ENCODE assay signal across 38 cellular contexts in genomic region chr16:75697571-75697970, GRCh38. TPM values are rescaled to one million over a fixed set of nuclear protein-coding genes. Genes with fewer than 3 reads are reported as not detected.
"Had no signal": no experiment of that assay in that cellular context is flagged by ENCODE, and none has a peak within 500 bp of the region (broad histone marks: within the 10 kb centered on the region; RNA-seq: fewer than 3 reads in every experiment).

No MANE protein-coding gene starts in this region.

- DNase-seq: activated CD4-positive, alpha-beta memory T cell treated with anti-CD3 and anti-CD28 coated beads, Interleukin-2, amount 10 ng/mL, durations not matched to agents 7 days and 5 days; activated CD4-positive, alpha-beta T cell treated with anti-CD3 and anti-CD28 coated beads for 1 hour; activated CD4-positive, alpha-beta T cell treated with anti-CD3 and anti-CD28 coated beads for 36 hours; activated CD4-positive, alpha-beta T cell treated with anti-CD3 and anti-CD28 coated beads for 48 hours; activated CD4-positive, alpha-beta T cell treated with anti-CD3 and anti-CD28 coated beads, Interleukin-2, amount 10 ng/mL, durations not matched to agents 7 days and 5 days; activated CD4-positive, alpha-beta T cell treated with anti-CD3 and anti-CD28 coated beads, Interleukin-2, amount 50 U/mL, for 48 hours; activated CD4-positive, CD25-positive, alpha-beta regulatory T cell; activated CD8-positive, alpha-beta memory T cell treated with anti-CD3 and anti-CD28 coated beads for 24 hours; activated CD8-positive, alpha-beta memory T cell treated with anti-CD3 and anti-CD28 coated beads, Interleukin-2, amount 10 ng/mL, durations not matched to agents 7 days and 5 days; activated CD8-positive, alpha-beta memory T cell treated with anti-CD3 and anti-CD28 coated beads, Interleukin-2, amount 50 U/mL, for 48 hours; activated CD8-positive, alpha-beta T cell treated with anti-CD3 and anti-CD28 coated beads, Interleukin-2, amount 10 ng/mL, durations not matched to agents 7 days and 5 days; activated effector memory CD4-positive, alpha-beta T cell treated with Interleukin-2 at 50 U/mL for 16 hours; activated gamma-delta T cell; activated naive CD4-positive, alpha-beta T cell treated with anti-CD3 and anti-CD28 coated beads, Interleukin-2, amount 10 ng/mL, durations not matched to agents 7 days and 5 days; activated naive CD4-positive, alpha-beta T cell treated with Interleukin-2 at 50 U/mL for 16 hours; activated naive CD8-positive, alpha-beta T cell treated with anti-CD3 and anti-CD28 coated beads, Interleukin-2, amount 10 ng/mL, durations not matched to agents 7 days and 5 days; activated naive CD8-positive, alpha-beta T cell treated with anti-CD3 and anti-CD28 coated beads, Interleukin-2, amount 50 U/mL, for 24 hours; activated T-cell treated with anti-CD3 and anti-CD28 coated beads, Interleukin-2, amount 50 U/mL, for 24 hours; activated T-cell treated with anti-CD3 and anti-CD28 coated beads, Interleukin-2, amount 50 U/mL, for 48 hours; amygdala; anterior cingulate cortex; T-helper 1 cell; T-helper 2 cell; T-helper 9 cell had no signal

- H3K27ac Mint-ChIP-seq: activated CD4-positive, alpha-beta memory T cell treated with anti-CD3 and anti-CD28 coated beads, Interleukin-2, amount 10 ng/mL, durations not matched to agents 7 days and 5 days; activated CD4-positive, alpha-beta T cell treated with anti-CD3 and anti-CD28 coated beads for 36 hours; activated CD4-positive, alpha-beta T cell treated with anti-CD3 and anti-CD28 coated beads, Interleukin-2, amount 10 ng/mL, durations not matched to agents 7 days and 5 days; activated CD8-positive, alpha-beta memory T cell treated with anti-CD3 and anti-CD28 coated beads, Interleukin-2, amount 10 ng/mL, durations not matched to agents 7 days and 5 days; activated CD8-positive, alpha-beta T cell treated with anti-CD3 and anti-CD28 coated beads, Interleukin-2, amount 10 ng/mL, durations not matched to agents 7 days and 5 days; activated naive CD4-positive, alpha-beta T cell treated with anti-CD3 and anti-CD28 coated beads, Interleukin-2, amount 10 ng/mL, durations not matched to agents 7 days and 5 days; activated naive CD4-positive, alpha-beta T cell treated with anti-CD3 and anti-CD28 coated beads, Interleukin-2, amount 50 U/mL, for 24 hours; activated naive CD8-positive, alpha-beta T cell; activated naive CD8-positive, alpha-beta T cell treated with anti-CD3 and anti-CD28 coated beads, Interleukin-2, amount 10 ng/mL, durations not matched to agents 7 days and 5 days; activated naive CD8-positive, alpha-beta T cell treated with anti-CD3 and anti-CD28 coated beads, Interleukin-2, amount 50 U/mL, for 24 hours; activated T-cell treated with anti-CD3 and anti-CD28 coated beads, Interleukin-2, amount 50 U/mL, for 24 hours; activated T-helper 2 cell treated with anti-CD3 and anti-CD28 coated beads, Interferon-gamma antibody, Interleukin-2, Interleukin-4, amounts not matched to agents 10 μg/mL and 5 μg/mL and 100 μg/mL, durations not matched to agents 14 hours and 24 hours and 36 hours; brain; T-helper 1 cell treated with Interleukin-12 subunit alpha and Interleukin-12 subunit beta and Interleukin-4 antibody, amounts not matched to agents 30 μg/mL and 1 μg/mL, for 36 hours; T-helper 2 cell treated with Interferon-gamma antibody and Interleukin-4, amounts not matched to agents 5 μg/mL and 100 μg/mL, for 36 hours; WTC11 had no signal

- H3K4me3 Mint-ChIP-seq: activated CD4-positive, alpha-beta memory T cell treated with anti-CD3 and anti-CD28 coated beads, Interleukin-2, amount 10 ng/mL, durations not matched to agents 7 days and 5 days; activated CD4-positive, alpha-beta T cell treated with anti-CD3 and anti-CD28 coated beads for 36 hours; activated CD4-positive, alpha-beta T cell treated with anti-CD3 and anti-CD28 coated beads, Interleukin-2, amount 10 ng/mL, durations not matched to agents 7 days and 5 days; activated CD8-positive, alpha-beta memory T cell treated with anti-CD3 and anti-CD28 coated beads, Interleukin-2, amount 10 ng/mL, durations not matched to agents 7 days and 5 days; activated CD8-positive, alpha-beta T cell treated with anti-CD3 and anti-CD28 coated beads, Interleukin-2, amount 10 ng/mL, durations not matched to agents 7 days and 5 days; activated naive CD4-positive, alpha-beta T cell treated with anti-CD3 and anti-CD28 coated beads, Interleukin-2, amount 10 ng/mL, durations not matched to agents 7 days and 5 days; activated naive CD4-positive, alpha-beta T cell treated with anti-CD3 and anti-CD28 coated beads, Interleukin-2, amount 50 U/mL, for 24 hours; activated naive CD8-positive, alpha-beta T cell; activated naive CD8-positive, alpha-beta T cell treated with anti-CD3 and anti-CD28 coated beads, Interleukin-2, amount 10 ng/mL, durations not matched to agents 7 days and 5 days; activated naive CD8-positive, alpha-beta T cell treated with anti-CD3 and anti-CD28 coated beads, Interleukin-2, amount 50 U/mL, for 24 hours; activated T-cell treated with anti-CD3 and anti-CD28 coated beads, Interleukin-2, amount 50 U/mL, for 24 hours; brain; central memory CD8-positive, alpha-beta T cell; T-helper 1 cell treated with Interleukin-12 subunit alpha and Interleukin-12 subunit beta and Interleukin-4 antibody, amounts not matched to agents 30 μg/mL and 1 μg/mL, for 36 hours; T-helper 2 cell treated with Interferon-gamma antibody and Interleukin-4, amounts not matched to agents 5 μg/mL and 100 μg/mL, for 36 hours; WTC11 had no signal

- H3K36me3 Mint-ChIP-seq: activated CD8-positive, alpha-beta memory T cell treated with anti-CD3 and anti-CD28 coated beads, Interleukin-2, amount 10 ng/mL, durations not matched to agents 7 days and 5 days; activated naive CD4-positive, alpha-beta T cell treated with anti-CD3 and anti-CD28 coated beads, Interleukin-2, amount 10 ng/mL, durations not matched to agents 7 days and 5 days; activated naive CD4-positive, alpha-beta T cell treated with anti-CD3 and anti-CD28 coated beads, Interleukin-2, amount 50 U/mL, for 24 hours; activated naive CD8-positive, alpha-beta T cell treated with anti-CD3 and anti-CD28 coated beads, Interleukin-2, amount 10 ng/mL, durations not matched to agents 7 days and 5 days; brain; WTC11 had no signal

- H3K4me3 ChIP-seq: ascending aorta, cardiac muscle cell had no signal

- H3K27me3 Mint-ChIP-seq: activated CD4-positive, alpha-beta memory T cell treated with anti-CD3 and anti-CD28 coated beads, Interleukin-2, amount 10 ng/mL, durations not matched to agents 7 days and 5 days; activated CD4-positive, alpha-beta T cell treated with anti-CD3 and anti-CD28 coated beads for 36 hours; activated CD4-positive, alpha-beta T cell treated with anti-CD3 and anti-CD28 coated beads, Interleukin-2, amount 10 ng/mL, durations not matched to agents 7 days and 5 days; activated CD8-positive, alpha-beta memory T cell treated with anti-CD3 and anti-CD28 coated beads, Interleukin-2, amount 10 ng/mL, durations not matched to agents 7 days and 5 days; activated naive CD4-positive, alpha-beta T cell treated with anti-CD3 and anti-CD28 coated beads, Interleukin-2, amount 50 U/mL, for 24 hours; activated naive CD8-positive, alpha-beta T cell; activated T-cell treated with anti-CD3 and anti-CD28 coated beads, Interleukin-2, amount 50 U/mL, for 24 hours; brain; central memory CD8-positive, alpha-beta T cell had no signal

- H3K27ac ChIP-seq: ascending aorta, cardiac muscle cell, VCaP had no signal

- H3K9me3 Mint-ChIP-seq: activated CD4-positive, alpha-beta memory T cell treated with anti-CD3 and anti-CD28 coated beads, Interleukin-2, amount 10 ng/mL, durations not matched to agents 7 days and 5 days; activated CD4-positive, alpha-beta T cell treated with anti-CD3 and anti-CD28 coated beads, Interleukin-2, amount 10 ng/mL, durations not matched to agents 7 days and 5 days; activated naive CD4-positive, alpha-beta T cell treated with anti-CD3 and anti-CD28 coated beads, Interleukin-2, amount 10 ng/mL, durations not matched to agents 7 days and 5 days; activated naive CD4-positive, alpha-beta T cell treated with anti-CD3 and anti-CD28 coated beads, Interleukin-2, amount 50 U/mL, for 24 hours; activated naive CD8-positive, alpha-beta T cell treated with anti-CD3 and anti-CD28 coated beads, Interleukin-2, amount 10 ng/mL, durations not matched to agents 7 days and 5 days; activated naive CD8-positive, alpha-beta T cell treated with anti-CD3 and anti-CD28 coated beads, Interleukin-2, amount 50 U/mL, for 24 hours; activated T-cell treated with anti-CD3 and anti-CD28 coated beads, Interleukin-2, amount 50 U/mL, for 24 hours; activated T-helper 2 cell treated with anti-CD3 and anti-CD28 coated beads, Interferon-gamma antibody, Interleukin-2, Interleukin-4, amounts not matched to agents 10 μg/mL and 5 μg/mL and 100 μg/mL, durations not matched to agents 14 hours and 24 hours and 36 hours; brain; central memory CD8-positive, alpha-beta T cell; T-helper 1 cell treated with Interleukin-12 subunit alpha and Interleukin-12 subunit beta and Interleukin-4 antibody, amounts not matched to agents 30 μg/mL and 1 μg/mL, for 36 hours; T-helper 2 cell treated with Interferon-gamma antibody and Interleukin-4, amounts not matched to agents 5 μg/mL and 100 μg/mL, for 36 hours had no signal

- H3K36me3 ChIP-seq: ascending aorta, cardiac muscle cell had no signal

- H3K27me3 ChIP-seq: ascending aorta, cardiac muscle cell had no signal

- H3K4me1 ChIP-seq: ascending aorta had no signal

- H3K9me3 ChIP-seq: ascending aorta had no signal

- H3K4me1 Mint-ChIP-seq: activated CD4-positive, alpha-beta memory T cell treated with anti-CD3 and anti-CD28 coated beads, Interleukin-2, amount 10 ng/mL, durations not matched to agents 7 days and 5 days; activated CD4-positive, alpha-beta T cell treated with anti-CD3 and anti-CD28 coated beads for 36 hours; activated CD4-positive, alpha-beta T cell treated with anti-CD3 and anti-CD28 coated beads, Interleukin-2, amount 10 ng/mL, durations not matched to agents 7 days and 5 days; activated CD8-positive, alpha-beta memory T cell treated with anti-CD3 and anti-CD28 coated beads, Interleukin-2, amount 10 ng/mL, durations not matched to agents 7 days and 5 days; activated naive CD4-positive, alpha-beta T cell treated with anti-CD3 and anti-CD28 coated beads, Interleukin-2, amount 10 ng/mL, durations not matched to agents 7 days and 5 days; activated naive CD4-positive, alpha-beta T cell treated with anti-CD3 and anti-CD28 coated beads, Interleukin-2, amount 50 U/mL, for 24 hours; activated naive CD8-positive, alpha-beta T cell treated with anti-CD3 and anti-CD28 coated beads, Interleukin-2, amount 10 ng/mL, durations not matched to agents 7 days and 5 days; activated naive CD8-positive, alpha-beta T cell treated with anti-CD3 and anti-CD28 coated beads, Interleukin-2, amount 50 U/mL, for 24 hours; brain; central memory CD8-positive, alpha-beta T cell; WTC11 had no signal

RNA-seq across cellular contexts. Expression of gene DUXB, which starts 3.7 kb away (rescaled TPM):
- total RNA-seq: activated CD4-positive, alpha-beta memory T cell treated with anti-CD3 and anti-CD28 coated beads, Interleukin-2, amount 10 ng/mL, durations not matched to agents 7 days and 5 days; activated CD4-positive, alpha-beta T cell treated with anti-CD3 and anti-CD28 coated beads for 36 hours; activated CD4-positive, alpha-beta T cell treated with anti-CD3 and anti-CD28 coated beads, Interleukin-2, amount 10 ng/mL, durations not matched to agents 7 days and 5 days; activated CD8-positive, alpha-beta memory T cell treated with anti-CD3 and anti-CD28 coated beads, Interleukin-2, amount 10 ng/mL, durations not matched to agents 7 days and 5 days; activated CD8-positive, alpha-beta T cell treated with anti-CD3 and anti-CD28 coated beads, Interleukin-2, amount 10 ng/mL, durations not matched to agents 7 days and 5 days; activated naive CD8-positive, alpha-beta T cell treated with anti-CD3 and anti-CD28 coated beads, Interleukin-2, amount 10 ng/mL, durations not matched to agents 7 days and 5 days; activated T-helper 2 cell treated with anti-CD3 and anti-CD28 coated beads, Interferon-gamma antibody, Interleukin-2, Interleukin-4, amounts not matched to agents 10 μg/mL and 5 μg/mL and 100 μg/mL, durations not matched to agents 14 hours and 24 hours and 36 hours; ascending aorta; bronchial epithelial cell; cardiac muscle cell; cerebellum; WTC11 had no signal
- polyA plus RNA-seq: adipose tissue, cardiac muscle cell had no signal

RNA-seq across cellular contexts. Expression of gene CPHXL2, which starts 20.8 kb away (rescaled TPM):
- total RNA-seq: activated CD4-positive, alpha-beta memory T cell treated with anti-CD3 and anti-CD28 coated beads, Interleukin-2, amount 10 ng/mL, durations not matched to agents 7 days and 5 days; activated CD4-positive, alpha-beta T cell treated with anti-CD3 and anti-CD28 coated beads for 36 hours; activated CD4-positive, alpha-beta T cell treated with anti-CD3 and anti-CD28 coated beads, Interleukin-2, amount 10 ng/mL, durations not matched to agents 7 days and 5 days; activated CD8-positive, alpha-beta memory T cell treated with anti-CD3 and anti-CD28 coated beads, Interleukin-2, amount 10 ng/mL, durations not matched to agents 7 days and 5 days; activated CD8-positive, alpha-beta T cell treated with anti-CD3 and anti-CD28 coated beads, Interleukin-2, amount 10 ng/mL, durations not matched to agents 7 days and 5 days; activated naive CD8-positive, alpha-beta T cell treated with anti-CD3 and anti-CD28 coated beads, Interleukin-2, amount 10 ng/mL, durations not matched to agents 7 days and 5 days; activated T-helper 2 cell treated with anti-CD3 and anti-CD28 coated beads, Interferon-gamma antibody, Interleukin-2, Interleukin-4, amounts not matched to agents 10 μg/mL and 5 μg/mL and 100 μg/mL, durations not matched to agents 14 hours and 24 hours and 36 hours; ascending aorta; bronchial epithelial cell; cardiac muscle cell; cerebellum; WTC11 had no signal
- polyA plus RNA-seq: cardiac muscle cell had no signal

RNA-seq across cellular contexts. Expression of gene CPHXL, which starts 28.7 kb away (rescaled TPM):
- total RNA-seq: activated CD4-positive, alpha-beta memory T cell treated with anti-CD3 and anti-CD28 coated beads, Interleukin-2, amount 10 ng/mL, durations not matched to agents 7 days and 5 days; activated CD4-positive, alpha-beta T cell treated with anti-CD3 and anti-CD28 coated beads for 36 hours; activated CD4-positive, alpha-beta T cell treated with anti-CD3 and anti-CD28 coated beads, Interleukin-2, amount 10 ng/mL, durations not matched to agents 7 days and 5 days; activated CD8-positive, alpha-beta memory T cell treated with anti-CD3 and anti-CD28 coated beads, Interleukin-2, amount 10 ng/mL, durations not matched to agents 7 days and 5 days; activated CD8-positive, alpha-beta T cell treated with anti-CD3 and anti-CD28 coated beads, Interleukin-2, amount 10 ng/mL, durations not matched to agents 7 days and 5 days; activated naive CD8-positive, alpha-beta T cell treated with anti-CD3 and anti-CD28 coated beads, Interleukin-2, amount 10 ng/mL, durations not matched to agents 7 days and 5 days; activated T-helper 2 cell treated with anti-CD3 and anti-CD28 coated beads, Interferon-gamma antibody, Interleukin-2, Interleukin-4, amounts not matched to agents 10 μg/mL and 5 μg/mL and 100 μg/mL, durations not matched to agents 14 hours and 24 hours and 36 hours; ascending aorta; bronchial epithelial cell; cardiac muscle cell; cerebellum; WTC11 had no signal
- polyA plus RNA-seq: adipose tissue, cardiac muscle cell had no signal
